In genomic region chr6:42674343-42674742, GRCh38 we compare ENCODE assay signal across 7 cellular contexts. TPM values are rescaled to one million over a fixed set of nuclear protein-coding genes. Genes with fewer than 3 reads are reported as not detected.
"Had no signal": no experiment of that assay in that cellular context is flagged by ENCODE, and none has a peak within 500 bp of the region (broad histone marks: within the 10 kb centered on the region; RNA-seq: fewer than 3 reads in every experiment).

No MANE protein-coding gene starts in this region.

RNA-seq across cellular contexts. Expression of gene PRPH2, which starts 48.1 kb away (rescaled TPM):
- total RNA-seq: activated B cell treated with CpG ODN at 0.5 μM for 24 hours; activated CD4-positive, alpha-beta T cell treated with anti-CD3 and anti-CD28 coated beads, Interleukin-2, amount 10 ng/mL, durations not matched to agents 24 days and 14 days; activated T-helper 1 cell treated with anti-CD3 and anti-CD28 coated beads, Interleukin-12 subunit alpha, Interleukin-12 subunit beta, Interleukin-2, Interleukin-4 antibody, amounts not matched to agents 30 ng/mL and 10 ng/mL and 1 ng/mL, durations not matched to agents 14 hours and 24 hours and 36 hours; astrocyte; OCI-LY7; SJSA1; T-helper 1 cell treated with Interleukin-12 subunit alpha and Interleukin-12 subunit beta and Interleukin-4 antibody, amounts not matched to agents 30 ng/mL and 1 ng/mL, for 36 hours had no signal
